Comparison of ENCODE assay signal across 1 cellular context in genomic region chr12:100219328-100220109, GRCh38.
TF ChIP-seq lines count a peak whose summit lies in the region.

No MANE protein-coding gene starts in this region.

TF ChIP-seq in K562, 482 proteins besides CTCF, POLR2A, EP300 and RAD21:
- no peak for TF ChIP-seq CHD2 (IDR thresholded peaks at IDR 0.05; ENCODE audit: low read depth, low read length)
- no peak for TF ChIP-seq CEBPG (CRISPR knock-in tag; IDR thresholded peaks at IDR 0.05)
- TF ChIP-seq CEBPG (tag; conservative IDR thresholded peaks at IDR 0.05 in 1 of 2, IDR thresholded peaks at IDR 0.05 in 1 of 2): peak in 1 of 2 experiments; percentile 82; a peak in 2 of 4 replicates
- peak; percentile 90 for TF ChIP-seq CEBPB (tag; IDR thresholded peaks at IDR 0.05)
- TF ChIP-seq KAT8 (IDR thresholded peaks at IDR 0.05; ENCODE audit: low read depth): no peak
